ENCODE assay signal across 2 cellular contexts in genomic region chr4:48262926-48263325, GRCh38.
TF ChIP-seq lines count a peak whose summit lies in the region.

No MANE protein-coding gene starts in this region.

TF ChIP-seq in WTC11, 78 proteins besides CTCF, POLR2A, EP300 and RAD21 (continued from another document):
- TF ChIP-seq, protein P1, sequence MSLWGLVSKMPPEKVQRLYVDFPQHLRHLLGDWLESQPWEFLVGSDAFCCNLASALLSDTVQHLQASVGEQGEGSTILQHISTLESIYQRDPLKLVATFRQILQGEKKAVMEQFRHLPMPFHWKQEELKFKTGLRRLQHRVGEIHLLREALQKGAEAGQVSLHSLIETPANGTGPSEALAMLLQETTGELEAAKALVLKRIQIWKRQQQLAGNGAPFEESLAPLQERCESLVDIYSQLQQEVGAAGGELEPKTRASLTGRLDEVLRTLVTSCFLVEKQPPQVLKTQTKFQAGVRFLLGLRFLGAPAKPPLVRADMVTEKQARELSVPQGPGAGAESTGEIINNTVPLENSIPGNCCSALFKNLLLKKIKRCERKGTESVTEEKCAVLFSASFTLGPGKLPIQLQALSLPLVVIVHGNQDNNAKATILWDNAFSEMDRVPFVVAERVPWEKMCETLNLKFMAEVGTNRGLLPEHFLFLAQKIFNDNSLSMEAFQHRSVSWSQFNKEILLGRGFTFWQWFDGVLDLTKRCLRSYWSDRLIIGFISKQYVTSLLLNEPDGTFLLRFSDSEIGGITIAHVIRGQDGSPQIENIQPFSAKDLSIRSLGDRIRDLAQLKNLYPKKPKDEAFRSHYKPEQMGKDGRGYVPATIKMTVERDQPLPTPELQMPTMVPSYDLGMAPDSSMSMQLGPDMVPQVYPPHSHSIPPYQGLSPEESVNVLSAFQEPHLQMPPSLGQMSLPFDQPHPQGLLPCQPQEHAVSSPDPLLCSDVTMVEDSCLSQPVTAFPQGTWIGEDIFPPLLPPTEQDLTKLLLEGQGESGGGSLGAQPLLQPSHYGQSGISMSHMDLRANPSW (CRISPR knock-in tag; conservative IDR thresholded peaks at IDR 0.05; ENCODE audit: low read depth), result no peak
- TF ChIP-seq ZNF396 (CRISPR knock-in tag; IDR thresholded peaks at IDR 0.05; ENCODE audit: borderline replicate concordance), result no peak
- no peak for TF ChIP-seq ZNF219 (CRISPR knock-in tag; IDR thresholded peaks at IDR 0.05; ENCODE audit: borderline replicate concordance)
- TF ChIP-seq PREB (CRISPR knock-in tag; IDR thresholded peaks at IDR 0.05; ENCODE audit: borderline replicate concordance), result no peak
- no peak for TF ChIP-seq FOXP1 (CRISPR knock-in tag; IDR thresholded peaks at IDR 0.05; ENCODE audit: borderline replicate concordance)
- TF ChIP-seq ETV6 (CRISPR knock-in tag; IDR thresholded peaks at IDR 0.05), result no peak
- TF ChIP-seq ATF1 (CRISPR knock-in tag; IDR thresholded peaks at IDR 0.05), result no peak

TF ChIP-seq in SK-N-SH, 30 proteins besides CTCF, POLR2A, EP300 and RAD21 (continued from another document):
- TF ChIP-seq, protein P2, sequence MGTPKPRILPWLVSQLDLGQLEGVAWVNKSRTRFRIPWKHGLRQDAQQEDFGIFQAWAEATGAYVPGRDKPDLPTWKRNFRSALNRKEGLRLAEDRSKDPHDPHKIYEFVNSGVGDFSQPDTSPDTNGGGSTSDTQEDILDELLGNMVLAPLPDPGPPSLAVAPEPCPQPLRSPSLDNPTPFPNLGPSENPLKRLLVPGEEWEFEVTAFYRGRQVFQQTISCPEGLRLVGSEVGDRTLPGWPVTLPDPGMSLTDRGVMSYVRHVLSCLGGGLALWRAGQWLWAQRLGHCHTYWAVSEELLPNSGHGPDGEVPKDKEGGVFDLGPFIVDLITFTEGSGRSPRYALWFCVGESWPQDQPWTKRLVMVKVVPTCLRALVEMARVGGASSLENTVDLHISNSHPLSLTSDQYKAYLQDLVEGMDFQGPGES (IDR thresholded peaks at IDR 0.05; ENCODE audit: low read depth, low read length), result no peak
- TF ChIP-seq RCOR1 (IDR thresholded peaks at IDR 0.05; ENCODE audit: low read length) (no peak), MEF2A (IDR thresholded peaks at IDR 0.05; ENCODE audit: borderline replicate concordance, low read depth) (no peak), NFIC (IDR thresholded peaks at IDR 0.05; ENCODE audit: borderline replicate concordance) (no peak), TEAD4 (IDR thresholded peaks at IDR 0.05; ENCODE audit: borderline replicate concordance, insufficient read depth) (no peak)
